1 cellular context compared by ENCODE assay signal in genomic region chr20:62285722-62286121, GRCh38.
TF ChIP-seq lines count a peak whose summit lies in the region.

No MANE protein-coding gene starts in this region.

TF ChIP-seq in K562, 482 proteins besides CTCF, POLR2A, EP300 and RAD21 (continued from another document):
- TF ChIP-seq ZBTB11 (CRISPR knock-in tag; IDR thresholded peaks at IDR 0.05): no peak
